Comparison of ENCODE assay signal across 38 cellular contexts in genomic region chr1:159493354-159493753, GRCh38. TPM values are rescaled to one million over a fixed set of nuclear protein-coding genes. Genes with fewer than 3 reads are reported as not detected.
"Had no signal": no experiment of that assay in that cellular context is flagged by ENCODE, and none has a peak within 500 bp of the region (broad histone marks: within the 10 kb centered on the region; RNA-seq: fewer than 3 reads in every experiment).

No MANE protein-coding gene starts in this region.

- H2AFZ ChIP-seq: hepatocyte had no signal

- H3K4me2 ChIP-seq: hepatocyte had no signal

- H3K9me3 ChIP-seq: colonic mucosa, ovary, psoas muscle, sigmoid colon, thyroid gland had no signal

- DNase-seq: colonic mucosa; effector CD8-positive, alpha-beta T cell; endodermal cell; heart left ventricle; left cardiac atrium; left lung; mesendoderm; midbrain; naive thymus-derived CD4-positive, alpha-beta T cell; nephron progenitor cell; nucleus accumbens; ovary; posterior cingulate gyrus; psoas muscle; right cardiac atrium; sigmoid colon; stimulated activated CD4-positive, alpha-beta T cell treated with anti-CD3 and anti-CD28 coated beads, Interleukin-2, amount 100 ng/mL, for 24 hours; stimulated activated CD4-positive, alpha-beta T cell treated with anti-CD3 and anti-CD28 coated beads, Interleukin-4, amount 100 ng/mL, for 24 hours; stimulated activated naive CD4-positive, alpha-beta T cell treated with Interleukin-2 at 50 U/mL for 16 hours; stomach; thyroid gland had no signal

- H3K27me3 Mint-ChIP-seq: dendritic cell treated with granulocyte-macrophage colony-stimulating factor and Interleukin-4, amounts not matched to agents 40 ng/mL and 50 ng/mL, for 4 days had no signal

- H3K79me2 ChIP-seq: hepatocyte had no signal

- H3K4me3 ChIP-seq: colonic mucosa, esophagus muscularis mucosa, gastroesophageal sphincter, heart left ventricle, hepatocyte, left lung, ovary, psoas muscle, sigmoid colon, stomach, thyroid gland had no signal

- H3K27ac Mint-ChIP-seq: dendritic cell treated with granulocyte-macrophage colony-stimulating factor and Interleukin-4, amounts not matched to agents 40 ng/mL and 50 ng/mL, for 4 days; endodermal cell; naive thymus-derived CD4-positive, alpha-beta T cell; nephron progenitor cell; stimulated activated effector memory CD8-positive, alpha-beta T cell treated with anti-CD3 and anti-CD28 coated beads, Interleukin-12 subunit alpha, Interleukin-12 subunit beta, amount 100 ng/mL, for 72 hours had no signal

- H3K4me1 Mint-ChIP-seq: endodermal cell; naive thymus-derived CD4-positive, alpha-beta T cell; nephron progenitor cell; stimulated activated effector memory CD8-positive, alpha-beta T cell treated with anti-CD3 and anti-CD28 coated beads, Interleukin-12 subunit alpha, Interleukin-12 subunit beta, amount 100 ng/mL, for 72 hours had no signal

- H3K36me3 ChIP-seq: colonic mucosa, esophagus muscularis mucosa, gastroesophageal sphincter, heart left ventricle, left lung, ovary, sigmoid colon, stomach, thyroid gland had no signal

- H3K27me3 ChIP-seq: colonic mucosa, esophagus muscularis mucosa, foreskin keratinocyte, gastroesophageal sphincter, heart left ventricle, hepatocyte, left lung, ovary, sigmoid colon, stomach, thyroid gland had no signal

- ATAC-seq: gastroesophageal sphincter; heart left ventricle; left cardiac atrium; left lung; naive thymus-derived CD4-positive, alpha-beta T cell; psoas muscle; right cardiac atrium; stimulated activated effector memory CD8-positive, alpha-beta T cell treated with anti-CD3 and anti-CD28 coated beads, Interleukin-12 subunit alpha, Interleukin-12 subunit beta, amount 100 ng/mL, for 72 hours had no signal

- H3K4me3 Mint-ChIP-seq: dendritic cell treated with granulocyte-macrophage colony-stimulating factor and Interleukin-4, amounts not matched to agents 40 ng/mL and 50 ng/mL, for 4 days; endodermal cell; naive thymus-derived CD4-positive, alpha-beta T cell; nephron progenitor cell; stimulated activated effector memory CD8-positive, alpha-beta T cell treated with anti-CD3 and anti-CD28 coated beads, Interleukin-12 subunit alpha, Interleukin-12 subunit beta, amount 100 ng/mL, for 72 hours had no signal

- H3K4me1 ChIP-seq: colonic mucosa, esophagus muscularis mucosa, foreskin keratinocyte, gastroesophageal sphincter, heart left ventricle, left lung, psoas muscle, sigmoid colon, stomach, thyroid gland had no signal

- H3K36me3 Mint-ChIP-seq: naive thymus-derived CD4-positive, alpha-beta T cell; stimulated activated effector memory CD8-positive, alpha-beta T cell treated with anti-CD3 and anti-CD28 coated beads, Interleukin-12 subunit alpha, Interleukin-12 subunit beta, amount 100 ng/mL, for 72 hours had no signal

- H3K27ac ChIP-seq: colonic mucosa, esophagus muscularis mucosa, foreskin keratinocyte, gastroesophageal sphincter, heart left ventricle, hepatocyte, left lung, ovary, psoas muscle, sigmoid colon, stomach, thyroid gland had no signal

RNA-seq across cellular contexts. Expression of gene OR10J5, which starts 42.5 kb away (rescaled TPM):
- total RNA-seq: colonic mucosa; endodermal cell; epithelial cell of proximal tubule; esophagus muscularis mucosa; fibroblast of lung; foreskin keratinocyte; gastroesophageal sphincter; heart left ventricle; hepatocyte; kidney epithelial cell; left cardiac atrium; left lung; lower leg skin; lung microvascular endothelial cell; mucosa of gallbladder; naive thymus-derived CD4-positive, alpha-beta T cell; ovary; psoas muscle; renal cortical epithelial cell; right cardiac atrium; sigmoid colon; skeletal muscle tissue; stomach; subcutaneous adipose tissue; temporal lobe; thyroid gland; urinary bladder had no signal

RNA-seq across cellular contexts. Expression of gene OR10J1, which starts 53.8 kb away (rescaled TPM):
- total RNA-seq: colonic mucosa; endodermal cell; epithelial cell of proximal tubule; esophagus muscularis mucosa; fibroblast of lung; foreskin keratinocyte; gastroesophageal sphincter; heart left ventricle; hepatocyte; kidney epithelial cell; left cardiac atrium; left lung; lower leg skin; lung microvascular endothelial cell; mucosa of gallbladder; naive thymus-derived CD4-positive, alpha-beta T cell; ovary; psoas muscle; renal cortical epithelial cell; right cardiac atrium; sigmoid colon; skeletal muscle tissue; stomach; subcutaneous adipose tissue; temporal lobe; thyroid gland; urinary bladder had no signal
